Comparison of ENCODE assay signal across 36 cellular contexts in genomic region chr12:52542785-52543318, GRCh38. TPM values are rescaled to one million over a fixed set of nuclear protein-coding genes. Genes with fewer than 3 reads are reported as not detected.
"Had no signal": no experiment of that assay in that cellular context is flagged by ENCODE, and none has a peak within 500 bp of the region (broad histone marks: within the 10 kb centered on the region; RNA-seq: fewer than 3 reads in every experiment).

No MANE protein-coding gene starts in this region.

- H3K9me3 Mint-ChIP-seq: activated CD4-positive, alpha-beta memory T cell treated with anti-CD3 and anti-CD28 coated beads for 36 hours; activated CD4-positive, alpha-beta T cell treated with anti-CD3 and anti-CD28 coated beads, Interleukin-2, amount 10 ng/mL, durations not matched to agents 24 days and 14 days; activated naive CD4-positive, alpha-beta T cell treated with anti-CD3 and anti-CD28 coated beads for 36 hours; activated T-helper 1 cell treated with anti-CD3 and anti-CD28 coated beads, Interleukin-12 subunit alpha, Interleukin-12 subunit beta, Interleukin-2, Interleukin-4 antibody, amounts not matched to agents 30 ng/mL and 10 ng/mL and 1 ng/mL, durations not matched to agents 14 hours and 24 hours and 36 hours; mesothelial cell of epicardium; naive B cell; stimulated activated naive B cell treated with anti-CD40 and anti-IgM and Interleukin-4, amounts not matched to agents 10 μg/mL and 1 μg/mL and 100 μg/mL, for 72 hours; T-helper 1 cell treated with Interleukin-12 subunit alpha and Interleukin-12 subunit beta and Interleukin-4 antibody, amounts not matched to agents 30 μg/mL and 1 μg/mL, for 36 hours had no signal

- H3K27me3 ChIP-seq: hepatocyte, tibial nerve had no signal

- H3K27ac ChIP-seq: gastroesophageal sphincter, hepatocyte, parathyroid adenoma, psoas muscle, tibial nerve, WERI-Rb-1 had no signal

- H3K27ac Mint-ChIP-seq: activated CD4-positive, alpha-beta memory T cell treated with anti-CD3 and anti-CD28 coated beads for 36 hours; activated CD4-positive, alpha-beta T cell treated with anti-CD3 and anti-CD28 coated beads, Interleukin-2, amount 10 ng/mL, durations not matched to agents 24 days and 14 days; activated naive CD4-positive, alpha-beta T cell treated with anti-CD3 and anti-CD28 coated beads for 36 hours; activated T-helper 1 cell treated with anti-CD3 and anti-CD28 coated beads, Interleukin-12 subunit alpha, Interleukin-12 subunit beta, Interleukin-2, Interleukin-4 antibody, amounts not matched to agents 30 ng/mL and 10 ng/mL and 1 ng/mL, durations not matched to agents 14 hours and 24 hours and 36 hours; mesothelial cell of epicardium; stimulated activated naive B cell treated with anti-CD40 and anti-IgM and Interleukin-4, amounts not matched to agents 10 μg/mL and 1 μg/mL and 100 μg/mL, for 72 hours; T-helper 1 cell treated with Interleukin-12 subunit alpha and Interleukin-12 subunit beta and Interleukin-4 antibody, amounts not matched to agents 30 μg/mL and 1 μg/mL, for 36 hours had no signal

- DNase-seq: activated CD4-positive, alpha-beta memory T cell treated with anti-CD3 and anti-CD28 coated beads for 36 hours; activated CD4-positive, alpha-beta T cell treated with anti-CD3 and anti-CD28 coated beads, Interleukin-2, amount 10 ng/mL, durations not matched to agents 24 days and 14 days; activated CD8-positive, alpha-beta memory T cell treated with anti-CD3 and anti-CD28 coated beads, Interleukin-2, amount 50 U/mL, for 4 hours; activated effector memory CD4-positive, alpha-beta T cell treated with anti-CD3 and anti-CD28 coated beads, Interleukin-2, amount 50 U/mL, for 16 hours; activated T-cell treated with anti-CD3 and anti-CD28 coated beads, Interleukin-2, amount 50 U/mL, for 1 hour; amygdala; central memory CD4-positive, alpha-beta T cell; left cardiac atrium; left ventricle myocardium superior; naive B cell; occipital lobe; psoas muscle; stimulated activated CD4-positive, alpha-beta T cell treated with anti-CD3 and anti-CD28 coated beads, Interleukin-15, amount 100 ng/mL, for 24 hours; stimulated activated CD4-positive, alpha-beta T cell treated with anti-CD3 and anti-CD28 coated beads, Interleukin-2, amount 100 ng/mL, for 24 hours; stimulated activated naive B cell treated with anti-CD40 and anti-IgM and Interleukin-4, amounts not matched to agents 10 μg/mL and 1 μg/mL and 100 μg/mL, for 72 hours; T1000; WERI-Rb-1 had no signal

- H3K9me3 ChIP-seq: gastroesophageal sphincter, psoas muscle, tibial nerve had no signal

- H3K36me3 ChIP-seq: gastroesophageal sphincter, tibial nerve, WERI-Rb-1 had no signal

- H3K4me1 ChIP-seq: parathyroid adenoma, psoas muscle had no signal

- H3K36me3 Mint-ChIP-seq: activated CD4-positive, alpha-beta memory T cell treated with anti-CD3 and anti-CD28 coated beads for 36 hours; mesothelial cell of epicardium; naive B cell; stimulated activated naive B cell treated with anti-CD40 and anti-IgM and Interleukin-4, amounts not matched to agents 10 μg/mL and 1 μg/mL and 100 μg/mL, for 72 hours had no signal

- H3K4me3 ChIP-seq: gastroesophageal sphincter, hepatocyte, psoas muscle, smooth muscle cell, tibial nerve had no signal

- H3K4me3 Mint-ChIP-seq: activated CD4-positive, alpha-beta memory T cell treated with anti-CD3 and anti-CD28 coated beads for 36 hours; activated CD4-positive, alpha-beta T cell treated with anti-CD3 and anti-CD28 coated beads, Interleukin-2, amount 10 ng/mL, durations not matched to agents 24 days and 14 days; activated naive CD4-positive, alpha-beta T cell treated with anti-CD3 and anti-CD28 coated beads for 36 hours; activated T-helper 1 cell treated with anti-CD3 and anti-CD28 coated beads, Interleukin-12 subunit alpha, Interleukin-12 subunit beta, Interleukin-2, Interleukin-4 antibody, amounts not matched to agents 30 ng/mL and 10 ng/mL and 1 ng/mL, durations not matched to agents 14 hours and 24 hours and 36 hours; mesothelial cell of epicardium; stimulated activated naive B cell treated with anti-CD40 and anti-IgM and Interleukin-4, amounts not matched to agents 10 μg/mL and 1 μg/mL and 100 μg/mL, for 72 hours; T-helper 1 cell treated with Interleukin-12 subunit alpha and Interleukin-12 subunit beta and Interleukin-4 antibody, amounts not matched to agents 30 μg/mL and 1 μg/mL, for 36 hours had no signal

- H3K4me1 Mint-ChIP-seq: naive B cell; stimulated activated naive B cell treated with anti-CD40 and anti-IgM and Interleukin-4, amounts not matched to agents 10 μg/mL and 1 μg/mL and 100 μg/mL, for 72 hours had no signal

- H3K27me3 Mint-ChIP-seq: activated CD4-positive, alpha-beta memory T cell treated with anti-CD3 and anti-CD28 coated beads for 36 hours; activated CD4-positive, alpha-beta T cell treated with anti-CD3 and anti-CD28 coated beads, Interleukin-2, amount 10 ng/mL, durations not matched to agents 24 days and 14 days had no signal

RNA-seq across cellular contexts. Expression of gene KRT71, which starts 10.1 kb away (rescaled TPM):
- total RNA-seq: activated CD4-positive, alpha-beta memory T cell treated with anti-CD3 and anti-CD28 coated beads for 36 hours; activated CD4-positive, alpha-beta T cell treated with anti-CD3 and anti-CD28 coated beads, Interleukin-2, amount 10 ng/mL, durations not matched to agents 24 days and 14 days; activated CD8-positive, alpha-beta memory T cell treated with anti-CD3 and anti-CD28 coated beads for 36 hours; activated naive CD4-positive, alpha-beta T cell treated with anti-CD3 and anti-CD28 coated beads for 36 hours; activated T-helper 1 cell treated with anti-CD3 and anti-CD28 coated beads, Interleukin-12 subunit alpha, Interleukin-12 subunit beta, Interleukin-2, Interleukin-4 antibody, amounts not matched to agents 30 ng/mL and 10 ng/mL and 1 ng/mL, durations not matched to agents 14 hours and 24 hours and 36 hours; endothelial cell of umbilical vein; fibroblast of lung; fibroblast of villous mesenchyme; gastroesophageal sphincter; hepatocyte; left cardiac atrium; left ventricle myocardium superior; lung microvascular endothelial cell; mesothelial cell of epicardium; occipital lobe; psoas muscle; smooth muscle cell; tibial nerve; ureter had no signal
- polyA plus RNA-seq: endothelial cell of umbilical vein, esophagus, fibroblast of lung, hepatocyte, keratinocyte, neural cell, psoas muscle, smooth muscle cell had no signal

RNA-seq across cellular contexts. Expression of gene KRT5, which starts 22.7 kb away (rescaled TPM):
- total RNA-seq: activated CD4-positive, alpha-beta memory T cell treated with anti-CD3 and anti-CD28 coated beads for 36 hours; activated CD4-positive, alpha-beta T cell treated with anti-CD3 and anti-CD28 coated beads, Interleukin-2, amount 10 ng/mL, durations not matched to agents 24 days and 14 days; activated CD8-positive, alpha-beta memory T cell treated with anti-CD3 and anti-CD28 coated beads for 36 hours; activated naive CD4-positive, alpha-beta T cell treated with anti-CD3 and anti-CD28 coated beads for 36 hours; activated T-helper 1 cell treated with anti-CD3 and anti-CD28 coated beads, Interleukin-12 subunit alpha, Interleukin-12 subunit beta, Interleukin-2, Interleukin-4 antibody, amounts not matched to agents 30 ng/mL and 10 ng/mL and 1 ng/mL, durations not matched to agents 14 hours and 24 hours and 36 hours; fibroblast of lung; lung microvascular endothelial cell had no signal
- polyA plus RNA-seq: neural cell had no signal

RNA-seq across cellular contexts. Expression of gene KRT74, which starts 30.8 kb away (rescaled TPM):
- total RNA-seq: activated CD4-positive, alpha-beta memory T cell treated with anti-CD3 and anti-CD28 coated beads for 36 hours; activated CD4-positive, alpha-beta T cell treated with anti-CD3 and anti-CD28 coated beads, Interleukin-2, amount 10 ng/mL, durations not matched to agents 24 days and 14 days; activated CD8-positive, alpha-beta memory T cell treated with anti-CD3 and anti-CD28 coated beads for 36 hours; activated naive CD4-positive, alpha-beta T cell treated with anti-CD3 and anti-CD28 coated beads for 36 hours; activated T-helper 1 cell treated with anti-CD3 and anti-CD28 coated beads, Interleukin-12 subunit alpha, Interleukin-12 subunit beta, Interleukin-2, Interleukin-4 antibody, amounts not matched to agents 30 ng/mL and 10 ng/mL and 1 ng/mL, durations not matched to agents 14 hours and 24 hours and 36 hours; endothelial cell of umbilical vein; fibroblast of lung; fibroblast of villous mesenchyme; gastroesophageal sphincter; hepatocyte; left cardiac atrium; left ventricle myocardium superior; lung microvascular endothelial cell; mesothelial cell of epicardium; occipital lobe; psoas muscle; smooth muscle cell; temporal lobe; tibial nerve had no signal
- polyA plus RNA-seq: endothelial cell of umbilical vein, fibroblast of lung, hepatocyte, neural cell, psoas muscle, smooth muscle cell had no signal

RNA-seq across cellular contexts. Expression of gene KRT6A, which starts 49.8 kb away (rescaled TPM):
- total RNA-seq: activated CD4-positive, alpha-beta memory T cell treated with anti-CD3 and anti-CD28 coated beads for 36 hours; activated CD4-positive, alpha-beta T cell treated with anti-CD3 and anti-CD28 coated beads, Interleukin-2, amount 10 ng/mL, durations not matched to agents 24 days and 14 days; activated CD8-positive, alpha-beta memory T cell treated with anti-CD3 and anti-CD28 coated beads for 36 hours; activated naive CD4-positive, alpha-beta T cell treated with anti-CD3 and anti-CD28 coated beads for 36 hours; activated T-helper 1 cell treated with anti-CD3 and anti-CD28 coated beads, Interleukin-12 subunit alpha, Interleukin-12 subunit beta, Interleukin-2, Interleukin-4 antibody, amounts not matched to agents 30 ng/mL and 10 ng/mL and 1 ng/mL, durations not matched to agents 14 hours and 24 hours and 36 hours; fibroblast of lung; fibroblast of villous mesenchyme; lung microvascular endothelial cell; temporal lobe had no signal
- polyA plus RNA-seq: endothelial cell of umbilical vein, neural cell had no signal

RNA-seq across cellular contexts. Expression of gene KRT72, which starts 58.4 kb away (rescaled TPM):
- total RNA-seq: activated CD8-positive, alpha-beta memory T cell treated with anti-CD3 and anti-CD28 coated beads for 36 hours; activated T-helper 1 cell treated with anti-CD3 and anti-CD28 coated beads, Interleukin-12 subunit alpha, Interleukin-12 subunit beta, Interleukin-2, Interleukin-4 antibody, amounts not matched to agents 30 ng/mL and 10 ng/mL and 1 ng/mL, durations not matched to agents 14 hours and 24 hours and 36 hours; endothelial cell of umbilical vein; fibroblast of lung; fibroblast of villous mesenchyme; gastroesophageal sphincter; hepatocyte; left cardiac atrium; left ventricle myocardium superior; lung microvascular endothelial cell; mesothelial cell of epicardium; occipital lobe; psoas muscle; smooth muscle cell; temporal lobe; tibial nerve; ureter had no signal
- polyA plus RNA-seq: endothelial cell of umbilical vein, esophagus, fibroblast of lung, hepatocyte, keratinocyte, neural cell, psoas muscle, smooth muscle cell had no signal
